Comparison of ENCODE assay signal across 8 cellular contexts in genomic region chr18:9334351-9335254, GRCh38. TPM values are rescaled to one million over a fixed set of nuclear protein-coding genes. Genes with fewer than 3 reads are reported as not detected.
DNase-seq lines count a peak whose midpoint lies in the region; ATAC-seq and TF ChIP-seq lines count a peak whose summit lies in the region.

Gene TWSG1 (plus strand): TSS chr18:9334773. CDS start chr18:9337230, 2,457 bp downstream.

- peaks cover 25% of the 10 kb centered on the region for H3K4me1 Mint-ChIP-seq in activated CD4-positive, alpha-beta T cell treated with anti-CD3 and anti-CD28 coated beads, Interleukin-2, amount 10 ng/mL, durations not matched to agents 24 days and 14 days

- ATAC-seq in GM19043 (IDR thresholded peaks at IDR 0.05; ENCODE audit: low read depth, unreplicated experiment) (peak; percentile 60), HG03378 (IDR thresholded peaks at IDR 0.05; ENCODE audit: unreplicated experiment) (peak; percentile 38)

- no peaks in the 10 kb centered on the region; the same call in 1 of the 2 replicates for H3K4me1 ChIP-seq in BE2C

- no peaks in the 10 kb centered on the region for H3K27me3 ChIP-seq in BE2C

- H3K9me3 Mint-ChIP-seq in activated CD4-positive, alpha-beta T cell treated with anti-CD3 and anti-CD28 coated beads, Interleukin-2, amount 10 ng/mL, durations not matched to agents 24 days and 14 days, result no peaks in the 10 kb centered on the region

- 0 out of 2 replicates have a peak, but pooled peaks have one; percentile 5 for TF ChIP-seq CTCF in BE2C (IDR thresholded peaks at IDR 0.05; ENCODE audit: low read depth, low read length)

- peaks cover 28% of the 10 kb centered on the region for H3K27me3 Mint-ChIP-seq in activated CD4-positive, alpha-beta T cell treated with anti-CD3 and anti-CD28 coated beads, Interleukin-2, amount 10 ng/mL, durations not matched to agents 24 days and 14 days

- peak within 1 kb of the TSS; percentile 74 for H3K27ac Mint-ChIP-seq in activated CD4-positive, alpha-beta T cell treated with anti-CD3 and anti-CD28 coated beads, Interleukin-2, amount 10 ng/mL, durations not matched to agents 24 days and 14 days

- H3K36me3 Mint-ChIP-seq in activated CD4-positive, alpha-beta T cell treated with anti-CD3 and anti-CD28 coated beads, Interleukin-2, amount 10 ng/mL, durations not matched to agents 24 days and 14 days (ENCODE audit: low read depth), result peaks cover 2% of the 10 kb centered on the region

- peak within 1 kb of the TSS; percentile 83 for H3K4me3 Mint-ChIP-seq in activated CD4-positive, alpha-beta T cell treated with anti-CD3 and anti-CD28 coated beads, Interleukin-2, amount 10 ng/mL, durations not matched to agents 24 days and 14 days

- intact Hi-C loops in activated CD4-positive, alpha-beta T cell treated with anti-CD3 and anti-CD28 coated beads, Interleukin-2, amount 10 ng/mL, durations not matched to agents 24 days and 14 days (cut with micrococcal nuclease), result loop anchor here (1.0 to 10.0 kb wide), 9 partner anchors 60 to 720 kb away; partner anchors contain the start of genes MTCL1, PPP4R1, RALBP1 and VAPA

- no peaks in the 10 kb centered on the region for H3K9me3 ChIP-seq in BE2C

- DNase-seq in BE2C, result peak; percentile 90
- DNase-seq in NCI-H510A treated with DMSO at 0.1 percent for 48 hours (lab: John Stamatoyannopoulos, UW), result peak; percentile 97
- peak; percentile 97 for DNase-seq in activated CD4-positive, alpha-beta T cell treated with anti-CD3 and anti-CD28 coated beads, Interleukin-2, amount 10 ng/mL, durations not matched to agents 24 days and 14 days
- DNase-seq in cortex of kidney (lab: John Stamatoyannopoulos, UW), result peak; percentile 41
- peak; percentile 98 for DNase-seq in left kidney (ENCODE audit: low read depth, low spot score)
- peak; percentile 90 to 91 for DNase-seq in stimulated activated CD4-positive, alpha-beta T cell treated with anti-CD3 and anti-CD28 coated beads, Interleukin-2, amount 100 ng/mL, for 24 hours

- H3K4me3 ChIP-seq in BE2C (ENCODE audit: low read depth, low read length), result peak within 1 kb of the TSS; percentile 60

- no peaks in the 10 kb centered on the region for H3K36me3 ChIP-seq in BE2C

RNA-seq across cellular contexts. Expression of gene TWSG1, which starts in this region (rescaled TPM):
- 2.9 TPM for polyA plus RNA-seq in BE2C (2012; ENCODE audit: insufficient read depth, insufficient read length, low read depth)
- total RNA-seq in activated CD4-positive, alpha-beta T cell treated with anti-CD3 and anti-CD28 coated beads, Interleukin-2, amount 10 ng/mL, durations not matched to agents 24 days and 14 days, result 9.9 and 10.1 TPM in 2 replicates

Comparison
In these comparisons a context has a peak if more than half of its experiments do, and no peak if none do; other contexts are left out.
1. Peak in every context shown above with its lines: DNase-seq, ATAC-seq and H3K4me3 ChIP-seq.
2. DNase-seq: peak in every context shown above with its lines; median percentile 98 in left kidney; 97 in NCI-H510A treated with DMSO at 0.1 percent for 48 hours; 97 in activated CD4-positive, alpha-beta T cell treated with anti-CD3 and anti-CD28 coated beads, Interleukin-2, amount 10 ng/mL, durations not matched to agents 24 days and 14 days; 90 in stimulated activated CD4-positive, alpha-beta T cell treated with anti-CD3 and anti-CD28 coated beads, Interleukin-2, amount 100 ng/mL, for 24 hours; 90 in BE2C; 41 in cortex of kidney.